ENCODE assay signal across 13 cellular contexts in the genomic region with DNA sequence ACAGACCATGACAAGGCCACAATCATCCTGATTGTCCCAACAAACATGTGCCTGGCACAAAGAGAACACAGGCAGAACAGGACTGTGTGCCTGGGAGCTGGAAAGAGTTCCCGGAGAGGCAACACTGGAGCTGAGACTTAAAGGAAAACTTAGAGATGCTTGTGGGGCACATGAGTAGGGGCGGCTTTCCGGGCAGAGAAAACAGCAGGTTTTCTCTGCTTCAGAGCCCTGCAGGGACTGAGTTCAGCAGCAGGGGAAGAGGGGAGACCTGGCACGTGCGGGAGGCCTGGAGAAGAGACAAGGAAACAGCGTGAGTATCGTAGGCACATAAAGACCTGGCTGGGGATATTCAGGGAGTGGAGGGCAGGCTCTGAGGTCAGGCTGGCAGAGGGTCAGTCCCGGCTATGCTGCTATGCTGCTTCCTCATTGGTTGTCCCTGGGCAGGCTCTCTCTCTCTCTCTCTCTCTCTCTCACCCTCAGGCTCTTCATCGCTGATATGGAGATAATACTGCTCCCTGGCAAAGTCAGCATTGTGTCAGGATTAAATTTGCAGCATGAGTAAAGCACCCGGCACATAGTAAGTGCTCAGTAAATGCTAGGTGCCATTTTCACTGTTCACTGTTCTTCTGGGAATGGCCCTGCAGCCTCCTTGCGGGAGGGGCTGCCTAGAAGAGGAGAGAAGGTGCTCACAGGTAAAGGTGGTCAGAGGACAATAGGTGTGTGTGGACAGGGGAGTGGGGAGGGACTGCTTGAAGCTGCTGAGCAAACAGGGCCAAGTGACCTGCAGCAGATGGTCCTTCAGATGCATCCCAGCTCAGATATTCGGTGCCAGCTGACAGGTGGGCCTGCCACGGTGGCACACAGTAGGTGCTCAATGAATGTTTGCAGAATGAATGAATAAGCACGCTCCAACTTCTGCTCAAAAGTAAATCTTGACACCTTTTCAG. TPM values are rescaled to one million over a fixed set of nuclear protein-coding genes. Genes with fewer than 3 reads are reported as not detected.
DNase-seq lines count a peak whose midpoint lies in the region; ATAC-seq and TF ChIP-seq lines count a peak whose summit lies in the region.
"Had no signal": no experiment of that assay in that cellular context is flagged by ENCODE, and none has a peak within 500 bp of the region (broad histone marks: within the 10 kb centered on the region; RNA-seq: fewer than 3 reads in every experiment).

No MANE protein-coding gene starts in this region.

- ATAC-seq in HG02623 (IDR thresholded peaks at IDR 0.05; ENCODE audit: unreplicated experiment) (no peak), HG03520 (IDR thresholded peaks at IDR 0.05; ENCODE audit: unreplicated experiment) (no peak)

- H3K36me3 Mint-ChIP-seq in activated naive CD4-positive, alpha-beta T cell treated with anti-CD3 and anti-CD28 coated beads, Interleukin-2, amount 10 ng/mL, durations not matched to agents 7 days and 5 days, result peaks cover 4% of the 10 kb centered on the region

- peak overlapping the region; percentile 89 for H3K4me2 ChIP-seq in OCI-LY7 (ENCODE audit: low read length)

- no peaks in the 10 kb centered on the region for H3K9me2 ChIP-seq in OCI-LY7 (ENCODE audit: insufficient read depth, low read length)

- DNase-seq in activated naive CD4-positive, alpha-beta T cell treated with anti-CD3 and anti-CD28 coated beads, Interleukin-2, amount 10 ng/mL, durations not matched to agents 7 days and 5 days, result no peak
- no peak for DNase-seq in activated naive CD4-positive, alpha-beta T cell (lab: John Stamatoyannopoulos, UW)
- DNase-seq in OCI-LY7 (ENCODE audit: low spot score) (no peak), epithelial cell of prostate (ENCODE audit: low read depth, low spot score) (no peak), substantia nigra (lab: John Stamatoyannopoulos, UW) (no peak), DMS79 (lab: John Stamatoyannopoulos, UW) (no peak)
- DNase-seq: amniotic stem cell; NCI-H187; stimulated activated CD4-positive, alpha-beta T cell treated with anti-CD3 and anti-CD28 coated beads, Interleukin-4, amount 100 ng/mL, for 24 hours; thyroid gland had no signal

- intact Hi-C loops in OCI-LY7 (cut with micrococcal nuclease; ENCODE audit: unreplicated experiment), result loop anchor here (10.0 kb wide), 1 partner anchor 74 kb away; a partner anchor contains a TSS

- peaks cover 54% of the 10 kb centered on the region for H3K79me2 ChIP-seq in OCI-LY7 (ENCODE audit: insufficient read depth, low read depth, low read length)

- POLR2A ChIA-PET in OCI-LY7 (lab: Charles Lee), result interaction anchor here (0.7 to 1.3 kb wide), 2 partner anchors 8 to 75 kb away, joined by 3 read pairs; no protein-coding TSS in a partner anchor

- H2AFZ ChIP-seq in OCI-LY7 (ENCODE audit: low read length), result no peak overlapping the region
- H2AFZ ChIP-seq: parathyroid adenoma had no signal

- CTCF ChIA-PET in activated naive CD4-positive, alpha-beta T cell treated with anti-CD3 and anti-CD28 coated beads, Interleukin-2, amount 10 ng/mL, durations not matched to agents 7 days and 5 days (lab: Charles Lee), result no interaction called here
- CTCF ChIA-PET in OCI-LY7 (lab: Charles Lee; ENCODE audit: unreplicated experiment), result no interaction called here

- H3K4me3 ChIP-seq in OCI-LY7 (ENCODE audit: low read depth, low read length, poor library complexity, severe bottlenecking), result peak overlapping the region; percentile 84

- peaks cover 16% of the 10 kb centered on the region for H4K20me1 ChIP-seq in OCI-LY7 (ENCODE audit: insufficient read depth, low read length)

- H3K27me3 Mint-ChIP-seq in activated naive CD4-positive, alpha-beta T cell treated with anti-CD3 and anti-CD28 coated beads, Interleukin-2, amount 10 ng/mL, durations not matched to agents 7 days and 5 days, result peaks cover 8% of the 10 kb centered on the region

- peak overlapping the region; percentile 86 for H3K4me3 Mint-ChIP-seq in activated naive CD4-positive, alpha-beta T cell treated with anti-CD3 and anti-CD28 coated beads, Interleukin-2, amount 10 ng/mL, durations not matched to agents 7 days and 5 days

- H3K9me3 ChIP-seq in OCI-LY7 (ENCODE audit: low read length), result no peaks in the 10 kb centered on the region
- H3K9me3 ChIP-seq: thyroid gland had no signal

- H3K27ac Mint-ChIP-seq in activated naive CD4-positive, alpha-beta T cell treated with anti-CD3 and anti-CD28 coated beads, Interleukin-2, amount 10 ng/mL, durations not matched to agents 7 days and 5 days, result no peak overlapping the region

- TSS peak; percentile 48 for BruUV-seq in OCI-LY7 (replicated peaks; lab: Mats Ljungman, UMichigan)

- no peaks in the 10 kb centered on the region for H3K9me3 Mint-ChIP-seq in activated naive CD4-positive, alpha-beta T cell treated with anti-CD3 and anti-CD28 coated beads, Interleukin-2, amount 10 ng/mL, durations not matched to agents 7 days and 5 days

- peaks cover 38% of the 10 kb centered on the region; the same call in 1 of the 2 replicates for H3K36me3 ChIP-seq in OCI-LY7 (ENCODE audit: insufficient read depth, low read length)
- H3K36me3 ChIP-seq: thyroid gland had no signal

- H3K4me1 Mint-ChIP-seq in activated naive CD4-positive, alpha-beta T cell treated with anti-CD3 and anti-CD28 coated beads, Interleukin-2, amount 10 ng/mL, durations not matched to agents 7 days and 5 days, result peaks cover 30% of the 10 kb centered on the region

- peaks cover 79% of the 10 kb centered on the region for H3K4me1 ChIP-seq in OCI-LY7 (ENCODE audit: insufficient read depth, low read length, poor library complexity, severe bottlenecking)

- TF ChIP-seq CTCF in OCI-LY7 (conservative IDR thresholded peaks at IDR 0.05; ENCODE audit: low read length), result no peak

- no peak overlapping the region for H3K27ac ChIP-seq in OCI-LY7 (ENCODE audit: low read depth, low read length, poor library complexity, severe bottlenecking)
- peak overlapping the region; percentile 62 for H3K27ac ChIP-seq in epithelial cell of prostate
- peak overlapping the region; percentile 74 for H3K27ac ChIP-seq in substantia nigra (ENCODE audit: low read depth, low read length, poor library complexity, severe bottlenecking)
- H3K27ac ChIP-seq: parathyroid adenoma, thyroid gland had no signal

RNA-seq across cellular contexts. Expression of a gene that starts 2.0 kb away (rescaled TPM):
- total RNA-seq in OCI-LY7 (2014; rRNA removed; shearing (Covaris generic)), result 55.1 and 80.7 TPM in 2 replicates
- 85.3 and 93.9 TPM in 2 replicates for total RNA-seq in OCI-LY7 (2022)

RNA-seq across cellular contexts. Expression of a gene that starts 46.0 kb away (rescaled TPM):
- not detected in 2 replicates for total RNA-seq in OCI-LY7 (2014; rRNA removed; shearing (Covaris generic))
- not detected in 2 replicates for total RNA-seq in OCI-LY7 (2022)
